In the genomic region with DNA sequence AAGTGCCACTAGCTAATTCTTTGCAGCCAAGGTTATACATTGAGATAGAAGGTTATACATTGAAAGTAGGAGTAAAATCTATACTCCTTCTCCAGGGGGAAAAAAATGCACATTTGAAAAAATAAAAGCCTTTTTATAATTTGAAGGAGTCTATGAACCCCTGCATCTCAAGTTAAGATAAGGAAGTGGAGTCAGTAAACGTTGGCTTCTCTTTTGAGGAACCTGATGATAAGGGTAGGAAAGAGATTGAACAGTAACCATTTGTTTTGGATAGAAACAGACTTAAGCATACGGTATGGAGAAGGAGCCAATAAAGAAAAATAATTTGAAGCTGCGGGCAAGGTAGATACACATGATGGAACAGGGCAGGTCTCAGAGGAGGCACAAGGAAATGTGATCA, we compare ENCODE assay signal across 28 cellular contexts.
"Had no signal": no experiment of that assay in that cellular context is flagged by ENCODE, and none has a peak within 500 bp of the region (broad histone marks: within the 10 kb centered on the region; RNA-seq: fewer than 3 reads in every experiment).

No MANE protein-coding gene starts in this region.

- H3K4me3 Mint-ChIP-seq: activated CD4-positive, alpha-beta T cell treated with anti-CD3 and anti-CD28 coated beads for 36 hours; activated CD8-positive, alpha-beta T cell treated with anti-CD3 and anti-CD28 coated beads, Interleukin-2, amount 10 ng/mL, durations not matched to agents 7 days and 5 days; activated naive CD4-positive, alpha-beta T cell treated with anti-CD3 and anti-CD28 coated beads for 36 hours; dendritic cell treated with granulocyte-macrophage colony-stimulating factor and Interleukin-4, amounts not matched to agents 40 ng/mL and 50 ng/mL, for 4 days; endodermal cell; mesothelial cell of epicardium; nephron progenitor cell; stimulated activated effector memory CD8-positive, alpha-beta T cell treated with anti-CD3 and anti-CD28 coated beads, Interleukin-12 subunit alpha, Interleukin-12 subunit beta, amount 100 ng/mL, for 72 hours; stimulated activated naive CD8-positive, alpha-beta T cell treated with anti-CD3 and anti-CD28 coated beads, Interleukin-15, Interleukin-2, amounts not matched to agents 100 ng/mL and 50 ng/mL, for 24 hours had no signal

- H3K4me3 ChIP-seq: pancreas, psoas muscle, sigmoid colon, thoracic aorta had no signal

- ATAC-seq: activated CD4-positive, alpha-beta T cell treated with anti-CD3 and anti-CD28 coated beads for 36 hours; activated CD8-positive, alpha-beta T cell treated with anti-CD3 and anti-CD28 coated beads, Interleukin-2, amount 10 ng/mL, durations not matched to agents 7 days and 5 days; esophagus mucosa; pancreas; psoas muscle; stimulated activated effector memory CD8-positive, alpha-beta T cell treated with anti-CD3 and anti-CD28 coated beads, Interleukin-12 subunit alpha, Interleukin-12 subunit beta, amount 100 ng/mL, for 72 hours had no signal

- H3K27me3 ChIP-seq: brain microvascular endothelial cell, pancreas, sigmoid colon had no signal

- H3K4me1 ChIP-seq: pancreas, psoas muscle, sigmoid colon had no signal

- H3K27ac ChIP-seq: brain microvascular endothelial cell, pancreas, psoas muscle, sigmoid colon, thoracic aorta had no signal

- H3K9me3 ChIP-seq: pancreas, psoas muscle, sigmoid colon, thoracic aorta had no signal

- H3K4me1 Mint-ChIP-seq: naive B cell, nephron progenitor cell had no signal

- H3K27ac Mint-ChIP-seq: activated CD4-positive, alpha-beta T cell treated with anti-CD3 and anti-CD28 coated beads for 36 hours; activated CD8-positive, alpha-beta T cell treated with anti-CD3 and anti-CD28 coated beads, Interleukin-2, amount 10 ng/mL, durations not matched to agents 7 days and 5 days; activated naive CD4-positive, alpha-beta T cell treated with anti-CD3 and anti-CD28 coated beads for 36 hours; dendritic cell treated with granulocyte-macrophage colony-stimulating factor and Interleukin-4, amounts not matched to agents 40 ng/mL and 50 ng/mL, for 4 days; endodermal cell; mesothelial cell of epicardium; naive B cell; nephron progenitor cell; stimulated activated effector memory CD8-positive, alpha-beta T cell treated with anti-CD3 and anti-CD28 coated beads, Interleukin-12 subunit alpha, Interleukin-12 subunit beta, amount 100 ng/mL, for 72 hours; stimulated activated naive CD8-positive, alpha-beta T cell treated with anti-CD3 and anti-CD28 coated beads, Interleukin-15, Interleukin-2, amounts not matched to agents 100 ng/mL and 50 ng/mL, for 24 hours had no signal

- H3K36me3 ChIP-seq: brain microvascular endothelial cell, thoracic aorta had no signal

- H3K9me3 Mint-ChIP-seq: activated naive CD4-positive, alpha-beta T cell treated with anti-CD3 and anti-CD28 coated beads for 36 hours; dendritic cell treated with granulocyte-macrophage colony-stimulating factor and Interleukin-4, amounts not matched to agents 40 ng/mL and 50 ng/mL, for 4 days; endodermal cell; naive B cell; nephron progenitor cell; stimulated activated effector memory CD8-positive, alpha-beta T cell treated with anti-CD3 and anti-CD28 coated beads, Interleukin-12 subunit alpha, Interleukin-12 subunit beta, amount 100 ng/mL, for 72 hours; stimulated activated naive CD8-positive, alpha-beta T cell treated with anti-CD3 and anti-CD28 coated beads, Interleukin-15, Interleukin-2, amounts not matched to agents 100 ng/mL and 50 ng/mL, for 24 hours had no signal

- H3K27me3 Mint-ChIP-seq: activated CD4-positive, alpha-beta T cell treated with anti-CD3 and anti-CD28 coated beads for 36 hours; dendritic cell treated with granulocyte-macrophage colony-stimulating factor and Interleukin-4, amounts not matched to agents 40 ng/mL and 50 ng/mL, for 4 days; naive B cell; stimulated activated naive CD8-positive, alpha-beta T cell treated with anti-CD3 and anti-CD28 coated beads, Interleukin-15, Interleukin-2, amounts not matched to agents 100 ng/mL and 50 ng/mL, for 24 hours had no signal

- DNase-seq: activated CD4-positive, alpha-beta T cell treated with anti-CD3 and anti-CD28 coated beads for 36 hours; activated CD4-positive, CD25-positive, alpha-beta regulatory T cell; activated CD8-positive, alpha-beta T cell treated with anti-CD3 and anti-CD28 coated beads, Interleukin-2, amount 10 ng/mL, durations not matched to agents 7 days and 5 days; activated effector memory CD4-positive, alpha-beta T cell treated with anti-CD3 and anti-CD28 coated beads, Interleukin-2, amount 50 U/mL, for 16 hours; activated naive CD4-positive, alpha-beta T cell treated with anti-CD3 and anti-CD28 coated beads for 36 hours; amniotic stem cell; brain microvascular endothelial cell; caudate nucleus; endodermal cell; foreskin fibroblast; head of caudate nucleus; hippocampal formation; kidney; naive B cell; nephron progenitor cell; pancreas; psoas muscle; sigmoid colon; small intestine; stimulated activated CD4-positive, alpha-beta T cell treated with anti-CD3 and anti-CD28 coated beads, Interleukin-4, amount 100 ng/mL, for 24 hours; T1000; trophoblast cell had no signal
